ENCODE assay signal across 29 cellular contexts in genomic region chr5:148920646-148921288, GRCh38.
"Had no signal": no experiment of that assay in that cellular context is flagged by ENCODE, and none has a peak within 500 bp of the region (broad histone marks: within the 10 kb centered on the region; RNA-seq: fewer than 3 reads in every experiment).

No MANE protein-coding gene starts in this region.

- H3K4me1 ChIP-seq: neural progenitor cell, right atrium auricular region, testis, tibial artery had no signal

- H3K9ac ChIP-seq: neural progenitor cell, parathyroid adenoma had no signal

- H3K79me2 ChIP-seq: parathyroid adenoma had no signal

- H3K9me3 ChIP-seq: gastrocnemius medialis, lower lobe of right lung, right atrium auricular region, sigmoid colon, testis, tibial artery had no signal

- H3K4me1 Mint-ChIP-seq: nephron, neural progenitor cell had no signal

- H3K4me2 ChIP-seq: neural progenitor cell had no signal

- H2AFZ ChIP-seq: neural progenitor cell had no signal

- H3K27ac ChIP-seq: epithelial cell of prostate, gastrocnemius medialis, lower lobe of right lung, neural progenitor cell, parathyroid adenoma, right atrium auricular region, sigmoid colon, testis, tibial artery had no signal

- H3K36me3 Mint-ChIP-seq: memory B cell; naive thymus-derived CD4-positive, alpha-beta T cell; neural progenitor cell; stimulated activated memory B cell treated with anti-CD40 and anti-IgM and Interleukin-4, amounts not matched to agents 10 μg/mL and 1 μg/mL and 100 μg/mL, for 72 hours; type B pancreatic cell had no signal

- H3K4me3 Mint-ChIP-seq: effector memory CD8-positive, alpha-beta T cell; memory B cell; naive thymus-derived CD4-positive, alpha-beta T cell; nephron; neural progenitor cell; stimulated activated memory B cell treated with anti-CD40 and anti-IgM and Interleukin-4, amounts not matched to agents 10 μg/mL and 1 μg/mL and 100 μg/mL, for 72 hours; type B pancreatic cell had no signal

- H3K4me3 ChIP-seq: gastrocnemius medialis, lower lobe of right lung, neural progenitor cell, right atrium auricular region, sigmoid colon, testis, tibial artery had no signal

- H3K36me3 ChIP-seq: gastrocnemius medialis, lower lobe of right lung, neural progenitor cell, right atrium auricular region, sigmoid colon, tibial artery had no signal

- H3K9me3 Mint-ChIP-seq: effector memory CD8-positive, alpha-beta T cell; memory B cell; neural progenitor cell; stimulated activated memory B cell treated with anti-CD40 and anti-IgM and Interleukin-4, amounts not matched to agents 10 μg/mL and 1 μg/mL and 100 μg/mL, for 72 hours; type B pancreatic cell had no signal

- DNase-seq: cerebellar nuclear complex; cortex of kidney; effector memory CD8-positive, alpha-beta T cell; foreskin fibroblast; gastrocnemius medialis; head of caudate nucleus; hippocampal formation; kidney glomerular epithelial cell; left ventricle myocardium superior; lower lobe of right lung; midbrain; naive thymus-derived CD4-positive, alpha-beta T cell; sigmoid colon; stimulated activated CD4-positive, alpha-beta T cell treated with anti-CD3 and anti-CD28 coated beads, Interleukin-2, amount 100 ng/mL, for 24 hours; stimulated activated CD4-positive, alpha-beta T cell treated with anti-CD3 and anti-CD28 coated beads, Interleukin-4, amount 100 ng/mL, for 24 hours; stimulated activated naive CD8-positive, alpha-beta T cell treated with anti-CD3 and anti-CD28 coated beads, Interleukin-15, Interleukin-2, amounts not matched to agents 100 U/mL and 50 U/mL, for 24 hours; substantia nigra; testis; tibial artery had no signal

- H3K27me3 ChIP-seq: gastrocnemius medialis, neural progenitor cell, right atrium auricular region, sigmoid colon, testis had no signal

- H3K27ac Mint-ChIP-seq: memory B cell; naive thymus-derived CD4-positive, alpha-beta T cell; nephron; neural progenitor cell; progenitor cell of endocrine pancreas; stimulated activated memory B cell treated with anti-CD40 and anti-IgM and Interleukin-4, amounts not matched to agents 10 μg/mL and 1 μg/mL and 100 μg/mL, for 72 hours; type B pancreatic cell had no signal

- ATAC-seq: effector memory CD8-positive, alpha-beta T cell; esophagus mucosa; gastrocnemius medialis; left ventricle myocardium superior; naive thymus-derived CD4-positive, alpha-beta T cell; stimulated activated memory B cell treated with anti-CD40 and anti-IgM and Interleukin-4, amounts not matched to agents 10 μg/mL and 1 μg/mL and 100 μg/mL, for 72 hours; stimulated activated naive CD8-positive, alpha-beta T cell treated with anti-CD3 and anti-CD28 coated beads, Interleukin-15, Interleukin-2, amounts not matched to agents 100 U/mL and 50 U/mL, for 24 hours had no signal
